1 cellular context compared by ENCODE assay signal in the genomic region with DNA sequence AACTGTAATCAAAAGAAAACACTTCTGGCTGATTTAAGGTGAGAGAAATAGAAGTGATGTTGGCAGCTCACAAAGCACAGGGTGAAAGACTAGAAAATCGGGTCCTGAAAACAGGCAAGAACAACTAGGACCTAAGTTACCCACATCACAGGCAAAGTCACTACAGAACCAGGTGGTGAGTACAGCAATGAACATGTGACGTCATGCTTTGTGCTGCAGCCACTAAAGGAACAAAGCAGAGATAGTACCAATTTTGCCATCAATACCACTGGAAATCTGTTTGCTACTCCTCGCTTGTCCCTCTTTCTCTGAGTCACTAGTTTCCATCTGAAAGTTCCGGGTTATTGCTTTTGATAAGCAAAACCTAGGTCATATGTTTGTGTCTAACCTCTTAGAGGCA.
A peak's percentile ranks its signal among the peaks of the same experiment; 100 is the strongest.
TF ChIP-seq lines count a peak whose summit lies in the region.

No MANE protein-coding gene starts in this region.

TF ChIP-seq in HEK293, 187 proteins besides CTCF, POLR2A, EP300 and RAD21 (continued from another document):
- TF ChIP-seq, protein P1, sequence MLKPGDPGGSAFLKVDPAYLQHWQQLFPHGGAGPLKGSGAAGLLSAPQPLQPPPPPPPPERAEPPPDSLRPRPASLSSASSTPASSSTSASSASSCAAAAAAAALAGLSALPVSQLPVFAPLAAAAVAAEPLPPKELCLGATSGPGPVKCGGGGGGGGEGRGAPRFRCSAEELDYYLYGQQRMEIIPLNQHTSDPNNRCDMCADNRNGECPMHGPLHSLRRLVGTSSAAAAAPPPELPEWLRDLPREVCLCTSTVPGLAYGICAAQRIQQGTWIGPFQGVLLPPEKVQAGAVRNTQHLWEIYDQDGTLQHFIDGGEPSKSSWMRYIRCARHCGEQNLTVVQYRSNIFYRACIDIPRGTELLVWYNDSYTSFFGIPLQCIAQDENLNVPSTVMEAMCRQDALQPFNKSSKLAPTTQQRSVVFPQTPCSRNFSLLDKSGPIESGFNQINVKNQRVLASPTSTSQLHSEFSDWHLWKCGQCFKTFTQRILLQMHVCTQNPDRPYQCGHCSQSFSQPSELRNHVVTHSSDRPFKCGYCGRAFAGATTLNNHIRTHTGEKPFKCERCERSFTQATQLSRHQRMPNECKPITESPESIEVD (tag by site-specific recombination; IDR thresholded peaks at IDR 0.05): no peak
- TF ChIP-seq, protein P2, sequence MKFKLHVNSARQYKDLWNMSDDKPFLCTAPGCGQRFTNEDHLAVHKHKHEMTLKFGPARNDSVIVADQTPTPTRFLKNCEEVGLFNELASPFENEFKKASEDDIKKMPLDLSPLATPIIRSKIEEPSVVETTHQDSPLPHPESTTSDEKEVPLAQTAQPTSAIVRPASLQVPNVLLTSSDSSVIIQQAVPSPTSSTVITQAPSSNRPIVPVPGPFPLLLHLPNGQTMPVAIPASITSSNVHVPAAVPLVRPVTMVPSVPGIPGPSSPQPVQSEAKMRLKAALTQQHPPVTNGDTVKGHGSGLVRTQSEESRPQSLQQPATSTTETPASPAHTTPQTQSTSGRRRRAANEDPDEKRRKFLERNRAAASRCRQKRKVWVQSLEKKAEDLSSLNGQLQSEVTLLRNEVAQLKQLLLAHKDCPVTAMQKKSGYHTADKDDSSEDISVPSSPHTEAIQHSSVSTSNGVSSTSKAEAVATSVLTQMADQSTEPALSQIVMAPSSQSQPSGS (tag by site-specific recombination; IDR thresholded peaks at IDR 0.05; ENCODE audit: low read depth): peak; percentile 56
